In the genomic region with DNA sequence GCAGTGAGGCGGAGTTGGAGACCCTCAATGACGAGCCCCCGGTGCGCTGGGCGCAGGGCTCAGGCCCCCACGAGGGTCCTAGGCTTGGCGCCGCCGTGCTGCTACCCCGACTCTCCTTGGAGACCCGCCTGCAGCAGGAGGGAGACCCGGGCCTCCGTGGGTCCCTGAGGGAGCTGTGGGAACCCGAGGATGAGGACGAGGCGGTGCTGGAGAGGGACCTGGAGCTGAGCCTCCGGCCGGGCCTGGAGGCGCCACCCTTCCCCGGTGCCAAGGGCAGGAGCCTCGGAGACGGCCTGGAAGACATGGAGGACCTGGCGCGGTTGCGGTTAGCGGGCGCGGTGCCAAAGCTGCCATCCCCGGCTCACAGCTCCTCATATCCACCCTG, we compare ENCODE assay signal across 8 cellular contexts. TPM values are rescaled to one million over a fixed set of nuclear protein-coding genes. Genes with fewer than 3 reads are reported as not detected.
A peak's percentile ranks its signal among the peaks of the same experiment; 100 is the strongest.
DNase-seq lines count a peak whose midpoint lies in the region; ATAC-seq and TF ChIP-seq lines count a peak whose summit lies in the region.
"Had no signal": no experiment of that assay in that cellular context is flagged by ENCODE, and none has a peak within 500 bp of the region (broad histone marks: within the 10 kb centered on the region; RNA-seq: fewer than 3 reads in every experiment).

No MANE protein-coding gene starts in this region.

- H3K27ac ChIP-seq in H9 (ENCODE audit: insufficient read length, low read depth, low read length) = no peak overlapping the region
- H3K27ac ChIP-seq in RWPE1 = peak overlapping the region; percentile 77
- H3K27ac ChIP-seq in right cardiac atrium (ENCODE audit: low read length) = no peak overlapping the region

- intact Hi-C loops in right cardiac atrium (cut with DNase I) = loop anchor here in 3 of 4 donors (2.0 to 10.0 kb wide), 6 partner anchors 65 to 163 kb away; a partner anchor contains a TSS

- H2BK120ac ChIP-seq in H9 (ENCODE audit: low read depth, low read length, poor library complexity, severe bottlenecking) = no peak overlapping the region

- CTCF ChIA-PET in RWPE1 (lab: Yijun Ruan, JAX) = interaction anchor here (0.7 to 3.7 kb wide), 4 partner anchors 11 to 209 kb away, joined by 4 to 29 read pairs (median 7); a partner anchor contains a TSS

- H3K4me3 ChIP-seq in right cardiac atrium (ENCODE audit: low read length) = no peak overlapping the region
- peak overlapping the region; percentile 68 for H3K4me3 ChIP-seq in skeletal muscle satellite cell (ENCODE audit: low read length)

- no peak overlapping the region for H3K4ac ChIP-seq in H9 (ENCODE audit: low read depth, low read length)

- POLR2A ChIA-PET in RWPE1 (lab: Yijun Ruan, JAX; ENCODE audit: low non-redundant PET) = interaction anchor here (0.6 kb wide), 1 partner anchor 31 kb away, joined by 4 read pairs; no protein-coding TSS in a partner anchor

- DNase-seq in H9 = peak; percentile 58
- DNase-seq in RWPE1 (ENCODE audit: low spot score) = no peak
- peak in 2 of 3 donors; percentile 74 to 83 for DNase-seq in right cardiac atrium
- no peak for DNase-seq in OCI-M2 (lab: John Stamatoyannopoulos, UW; ENCODE audit: unreplicated experiment)
- DNase-seq: T1000 had no signal

- H3K79me2 ChIP-seq in H9 (ENCODE audit: insufficient read depth, low read length) = no peaks in the 10 kb centered on the region

- no peak overlapping the region for H2BK20ac ChIP-seq in H9 (ENCODE audit: low read depth, low read length, poor library complexity, severe bottlenecking)

- H3K4me1 ChIP-seq in H9 (ENCODE audit: insufficient read depth, low read length) (0 out of 2 replicates have a peak, but pooled peaks cover 3% of the 10 kb centered on the region), right cardiac atrium (ENCODE audit: control insufficient read depth, insufficient read depth, low read length) (no peaks in the 10 kb centered on the region), skeletal muscle satellite cell (ENCODE audit: control insufficient read depth, insufficient read depth, low read length) (no peaks in the 10 kb centered on the region)

- peaks cover 0 to 3% (median 1%) of the 10 kb centered on the region in 3 experiments; a peak in 4 of 7 replicates for H3K36me3 Mint-ChIP-seq in H9 (ENCODE audit: insufficient read depth in 1 of 3, low read depth in 3 of 3)

- H3K56ac ChIP-seq in H9 (ENCODE audit: insufficient read length, low read depth, low read length) = no peak overlapping the region

- H4K8ac ChIP-seq in H9 (replicated peaks; ENCODE audit: insufficient read length, low read depth, low read length) = no peak overlapping the region

- no peak overlapping the region for H2BK5ac ChIP-seq in H9 (ENCODE audit: insufficient read length, low read length)

- H3K4me3 Mint-ChIP-seq in H9 = peak overlapping the region; percentile 19 to 72; a peak in 2 of 5 replicates

- no peak overlapping the region for H3T11ph ChIP-seq in H9 (ENCODE audit: low read length)

- H3K9me3 Mint-ChIP-seq in H9 = peaks cover 5 to 7% of the 10 kb centered on the region in 2 experiments; a peak in 4 of 5 replicates

- H2AK5ac ChIP-seq in H9 (ENCODE audit: insufficient read length, low read length) = no peak overlapping the region

- no CpG with 5 or more reads among the region's 29 CpGs for WGBS in H9 (ENCODE audit: extremely low coverage, insufficient read length, low lambda C conversion rate)
- WGBS in right cardiac atrium = 62% methylated on average over 28 of the region's 29 CpGs

- no peak overlapping the region for H2BK12ac ChIP-seq in H9 (ENCODE audit: insufficient read length, low read depth, low read length)

- no peak overlapping the region for H3K18ac ChIP-seq in H9 (ENCODE audit: insufficient read length, low read depth, low read length)

- H3K27ac Mint-ChIP-seq in H9 = no peak overlapping the region

- no peak overlapping the region for H2AFZ ChIP-seq in H9 (ENCODE audit: low read length)

- H3K9me3 ChIP-seq in H9 (ENCODE audit: control insufficient read depth, low read depth, low read length) = no peaks in the 10 kb centered on the region
- no peaks in the 10 kb centered on the region for H3K9me3 ChIP-seq in right cardiac atrium (ENCODE audit: control insufficient read depth, low read length)
- H3K9me3 ChIP-seq in skeletal muscle satellite cell (replicated peaks; ENCODE audit: low read length) = no peaks in the 10 kb centered on the region

- no peaks in the 10 kb centered on the region for H3K79me1 ChIP-seq in H9 (ENCODE audit: insufficient read depth, low read depth, low read length, poor library complexity, severe bottlenecking)

- no peaks in the 10 kb centered on the region for H4K20me1 ChIP-seq in H9 (ENCODE audit: control insufficient read depth, insufficient read depth, insufficient read length)

- H3K23me2 ChIP-seq in H9 (ENCODE audit: insufficient read length, low read depth, low read length, poor library complexity, severe bottlenecking) = peaks cover 13% of the 10 kb centered on the region

- H3K4me2 ChIP-seq in H9 (ENCODE audit: insufficient read depth, insufficient read length, low read length) (no peak overlapping the region), skeletal muscle satellite cell (ENCODE audit: low read length) (peak overlapping the region; percentile 76)

- peaks cover 4% of the 10 kb centered on the region for H3K27me3 Mint-ChIP-seq in H9 (ENCODE audit: low read depth)

- no peak overlapping the region for H4K91ac ChIP-seq in H9 (ENCODE audit: insufficient read length, low read depth, low read length)

- ATAC-seq in right cardiac atrium = peak in 1 of 2 donors; percentile 2
- no peak for ATAC-seq in HG02981 (IDR thresholded peaks at IDR 0.05; ENCODE audit: unreplicated experiment)
- no peak for ATAC-seq in GM21381 (IDR thresholded peaks at IDR 0.05; ENCODE audit: unreplicated experiment)

- no peak overlapping the region for H4K5ac ChIP-seq in H9 (ENCODE audit: insufficient read length, low read depth, low read length)

- no peaks in the 10 kb centered on the region for H3K36me3 ChIP-seq in skeletal muscle satellite cell (ENCODE audit: insufficient read depth, low read length)

- no peak overlapping the region for H3K14ac ChIP-seq in H9 (ENCODE audit: insufficient read depth, low read length)

- H3K23ac ChIP-seq in H9 (ENCODE audit: insufficient read length, low read depth, low read length) = no peak overlapping the region

- peaks cover 4 to 5% of the 10 kb centered on the region in 2 experiments; a peak in 3 of 4 replicates for H3K4me1 Mint-ChIP-seq in H9

- no peak overlapping the region for H2BK15ac ChIP-seq in H9 (ENCODE audit: low read depth, low read length)

- TF ChIP-seq CTCF in H9 (conservative IDR thresholded peaks at IDR 0.05) (no peak), RWPE1 (conservative IDR thresholded peaks at IDR 0.05; ENCODE audit: low read depth) (no peak)

- H3K27me3 ChIP-seq in H9 (ENCODE audit: insufficient read depth, low read length) (no peaks in the 10 kb centered on the region), right cardiac atrium (ENCODE audit: control insufficient read depth, insufficient read depth) (no peaks in the 10 kb centered on the region), skeletal muscle satellite cell (ENCODE audit: control insufficient read depth, insufficient read depth, low read length) (peaks cover 32% of the 10 kb centered on the region)

- H3K9ac ChIP-seq in H9 (ENCODE audit: extremely low read depth, insufficient read length, low read length) (no peak overlapping the region), skeletal muscle satellite cell (ENCODE audit: low read depth, low read length) (no peak overlapping the region)

RNA-seq across cellular contexts. Expression of a gene that starts 2.3 kb away (rescaled TPM):
- total RNA-seq in H9 (2021) = 35.3 and 41.9 TPM in 2 replicates
- total RNA-seq in right cardiac atrium = 100 to 1,000 TPM in 1 of 4 donors, 10 to 100 TPM in 3; 75.8 to 131 (median 93.4) TPM
- polyA plus RNA-seq in right cardiac atrium = 70.9 TPM
- total RNA-seq in skeletal muscle satellite cell (2012; rRNA removed) = 0.22 and 0.51 TPM in 2 replicates

RNA-seq across cellular contexts. Expression of a gene that starts 43.3 kb away (rescaled TPM):
- 0.20 and 0.24 TPM in 2 replicates for total RNA-seq in H9 (2021)
- total RNA-seq in right cardiac atrium = 10 to 100 TPM in 2 of 4 donors, 1 to 10 TPM in 2; 6.9 to 12.2 (median 9.6) TPM
- 13.5 TPM for polyA plus RNA-seq in right cardiac atrium
- under 0.01 TPM in 1 of 2 replicates, not detected in the other for total RNA-seq in skeletal muscle satellite cell (2012; rRNA removed)

Comparison
In these comparisons a context has a peak if more than half of its experiments do, and no peak if none do; other contexts are left out.
1. DNase-seq: peak in H9 (single experiment) and right cardiac atrium (2 of 3); none in RWPE1 (single experiment) and OCI-M2 (single experiment).